Comparison of ENCODE assay signal across 34 cellular contexts in the genomic region with DNA sequence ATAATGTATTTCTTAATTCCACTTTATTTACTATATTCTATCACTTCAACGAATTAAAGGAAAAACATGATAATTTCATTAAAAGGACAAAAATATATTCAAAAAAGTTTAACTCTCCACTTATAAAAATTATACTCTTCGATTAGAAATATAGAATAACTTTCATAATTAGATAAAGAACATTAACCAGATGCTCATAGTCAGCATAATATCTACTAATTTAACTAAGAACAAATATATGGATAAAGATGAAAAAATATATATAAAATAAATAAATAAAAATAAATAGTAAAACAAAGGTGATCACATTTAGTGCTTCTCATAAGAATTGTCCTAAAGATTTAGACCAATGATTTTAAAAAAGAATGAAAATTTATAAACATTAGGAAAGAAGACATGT.
"Had no signal": no experiment of that assay in that cellular context is flagged by ENCODE, and none has a peak within 500 bp of the region (broad histone marks: within the 10 kb centered on the region; RNA-seq: fewer than 3 reads in every experiment).

No MANE protein-coding gene starts in this region.

- H3K9me3 Mint-ChIP-seq: central memory CD8-positive, alpha-beta T cell had no signal

- H3K9me3 ChIP-seq: esophagus squamous epithelium had no signal

- H3K4me3 ChIP-seq: esophagus squamous epithelium had no signal

- H3K4me1 Mint-ChIP-seq: activated T-helper 17 cell treated with anti-CD3 and anti-CD28 coated beads, Interleukin-2, amount 50 U/mL, for 72 hours; central memory CD8-positive, alpha-beta T cell; T-cell; T-helper 17 cell; WTC11 had no signal

- H3K4me3 Mint-ChIP-seq: activated CD8-positive, alpha-beta T cell treated with anti-CD3 and anti-CD28 coated beads for 36 hours; activated naive CD8-positive, alpha-beta T cell; activated T-cell treated with anti-CD3 and anti-CD28 coated beads, Interleukin-2, amount 50 U/mL, for 4 hours; activated T-helper 17 cell treated with anti-CD3 and anti-CD28 coated beads, Interleukin-2, amount 50 U/mL, for 72 hours; central memory CD8-positive, alpha-beta T cell; effector memory CD8-positive, alpha-beta T cell; T-cell; T-helper 17 cell; T-helper 2 cell treated with Interferon-gamma antibody and Interleukin-4, amounts not matched to agents 5 μg/mL and 100 μg/mL, for 36 hours; WTC11 had no signal

- H3K27ac Mint-ChIP-seq: activated CD8-positive, alpha-beta T cell treated with anti-CD3 and anti-CD28 coated beads for 36 hours; activated naive CD8-positive, alpha-beta T cell; activated T-helper 17 cell treated with anti-CD3 and anti-CD28 coated beads, Interleukin-2, amount 50 U/mL, for 72 hours; effector memory CD8-positive, alpha-beta T cell; T-cell; T-helper 17 cell; T-helper 2 cell treated with Interferon-gamma antibody and Interleukin-4, amounts not matched to agents 5 μg/mL and 100 μg/mL, for 36 hours; WTC11 had no signal

- ATAC-seq: activated CD8-positive, alpha-beta T cell treated with anti-CD3 and anti-CD28 coated beads for 36 hours; activated T-cell treated with anti-CD3 and anti-CD28 coated beads, Interleukin-2, amount 50 U/mL, for 4 hours; activated T-helper 17 cell treated with anti-CD3 and anti-CD28 coated beads, Interleukin-2, amount 50 U/mL, for 72 hours; effector memory CD8-positive, alpha-beta T cell; T-cell; T-helper 17 cell; WTC11 had no signal

- H3K36me3 Mint-ChIP-seq: activated naive CD8-positive, alpha-beta T cell; T-cell had no signal

- H3K27me3 ChIP-seq: brain microvascular endothelial cell, esophagus squamous epithelium had no signal

- H3K27me3 Mint-ChIP-seq: activated CD8-positive, alpha-beta T cell treated with anti-CD3 and anti-CD28 coated beads for 36 hours; activated naive CD8-positive, alpha-beta T cell; activated T-helper 17 cell treated with anti-CD3 and anti-CD28 coated beads, Interleukin-2, amount 50 U/mL, for 72 hours; central memory CD8-positive, alpha-beta T cell; effector memory CD8-positive, alpha-beta T cell; T-cell; T-helper 17 cell had no signal

- FAIRE-seq: astrocyte, bronchial epithelial cell, endothelial cell of umbilical vein had no signal

- DNase-seq: activated CD4-positive, alpha-beta T cell treated with anti-CD3 and anti-CD28 coated beads for 1 hour; activated CD4-positive, alpha-beta T cell treated with anti-CD3 and anti-CD28 coated beads for 4 hours; activated CD4-positive, alpha-beta T cell treated with anti-CD3 and anti-CD28 coated beads, Interleukin-2, amount 50 U/mL, for 1 hour; activated CD4-positive, alpha-beta T cell treated with anti-CD3 and anti-CD28 coated beads, Interleukin-2, amount 50 U/mL, for 48 hours; activated CD8-positive, alpha-beta memory T cell treated with anti-CD3 and anti-CD28 coated beads for 24 hours; activated CD8-positive, alpha-beta T cell treated with anti-CD3 and anti-CD28 coated beads for 36 hours; activated effector memory CD4-positive, alpha-beta T cell treated with Interleukin-2 at 50 U/mL for 16 hours; activated gamma-delta T cell treated with Interleukin-2 at 50 U/mL for 16 hours; activated naive CD4-positive, alpha-beta T cell treated with anti-CD3 and anti-CD28 coated beads, Interleukin-2, amount 50 U/mL, for 16 hours; activated naive CD4-positive, alpha-beta T cell treated with Interleukin-2 at 50 U/mL for 16 hours; activated T-cell treated with anti-CD3 and anti-CD28 coated beads, Interleukin-2, amount 50 U/mL, for 4 hours; amniotic stem cell; anterior cingulate cortex; brain microvascular endothelial cell; cortex of kidney; dermis blood vessel endothelial cell; effector CD4-positive, alpha-beta T cell; effector memory CD8-positive, alpha-beta T cell; esophagus squamous epithelium; foreskin melanocyte; head of caudate nucleus; T-cell; T-helper 17 cell; T1000 had no signal

- H3K4me1 ChIP-seq: esophagus squamous epithelium had no signal

- H3K27ac ChIP-seq: brain microvascular endothelial cell, epithelial cell of prostate, esophagus squamous epithelium, VCaP had no signal

- H3K36me3 ChIP-seq: brain microvascular endothelial cell, esophagus squamous epithelium had no signal
